ENCODE assay signal across 26 cellular contexts in genomic region chr7:4241791-4242190, GRCh38.
DNase-seq lines count a peak whose midpoint lies in the region; ATAC-seq and TF ChIP-seq lines count a peak whose summit lies in the region.
"Had no signal": no experiment of that assay in that cellular context is flagged by ENCODE, and none has a peak within 500 bp of the region (broad histone marks: within the 10 kb centered on the region; RNA-seq: fewer than 3 reads in every experiment).

No MANE protein-coding gene starts in this region.

- H3F3A ChIP-seq in neural progenitor cell (ENCODE audit: low read depth), result no peaks in the 10 kb centered on the region

- H4K20me1 ChIP-seq in DND-41 (ENCODE audit: insufficient read depth, low read length) (no peaks in the 10 kb centered on the region), neural progenitor cell (ENCODE audit: low read depth) (no peaks in the 10 kb centered on the region)

- CTCF ChIA-PET in T-cell (lab: Charles Lee), result no interaction called here

- DNase-seq in DND-41 (no peak), H7 (peak; percentile 91), chondrocyte (ENCODE audit: low spot score) (peak; percentile 73), neural progenitor cell (ENCODE audit: low spot score) (peak; percentile 25), NCI-H1105 treated with DMSO at 0.1 percent for 48 hours (lab: John Stamatoyannopoulos, UW) (no peak), NCI-H1436 treated with DMSO at 0.1 percent for 48 hours (lab: John Stamatoyannopoulos, UW) (no peak), HPDE6-E6E7 (ENCODE audit: extremely low spot score) (no peak), T-cell (no peak)
- DNase-seq: activated CD4-positive, alpha-beta T cell treated with anti-CD3 and anti-CD28 coated beads, Interleukin-2, amount 50 U/mL, for 1 hour; activated CD4-positive, CD25-positive, alpha-beta regulatory T cell; activated gamma-delta T cell treated with Interleukin-2 at 50 U/mL for 16 hours; activated T-cell treated with anti-CD3 and anti-CD28 coated beads, Interleukin-2, amount 50 U/mL, for 1 hour; COR-L47; effector memory CD8-positive, alpha-beta T cell; midbrain; MM.1S; naive B cell; NCI-H1417 treated with DMSO at 0.1 percent for 48 hours; NCI-H226; NCI-H748 treated with DMSO at 0.1 percent for 48 hours; nucleus accumbens; stimulated activated naive B cell treated with anti-CD40 and anti-IgM and Interleukin-4, amounts not matched to agents 10 μg/mL and 1 μg/mL and 100 μg/mL, for 72 hours had no signal

- ATAC-seq in DND-41 (ENCODE audit: insufficient read depth, low read depth) (no peak), T-cell (replicated peaks in 1 of 4) (no peak)
- ATAC-seq: effector memory CD8-positive, alpha-beta T cell had no signal

- H2AFZ ChIP-seq in DND-41 (ENCODE audit: low read depth, low read length) (no peak overlapping the region), neural progenitor cell (replicated peaks) (no peak overlapping the region)

- H3K27me3 Mint-ChIP-seq in chondrocyte (ENCODE audit: low read depth) (no peaks in the 10 kb centered on the region), neural progenitor cell (ENCODE audit: insufficient read depth, low read depth) (peaks cover 10% of the 10 kb centered on the region), T-cell (no peaks in the 10 kb centered on the region)
- H3K27me3 Mint-ChIP-seq: naive B cell; stimulated activated naive B cell treated with anti-CD40 and anti-IgM and Interleukin-4, amounts not matched to agents 10 μg/mL and 1 μg/mL and 100 μg/mL, for 72 hours had no signal

- H3K4me2 ChIP-seq in DND-41 (ENCODE audit: insufficient read depth, low read length), result no peak overlapping the region
- no peak overlapping the region for H3K4me2 ChIP-seq in neural progenitor cell
- H3K4me2 ChIP-seq: KMS-11 had no signal

- H3K9me3 ChIP-seq in DND-41 (ENCODE audit: insufficient read depth, low read length, severe bottlenecking) (peaks cover 3% of the 10 kb centered on the region), neural progenitor cell (ENCODE audit: low read depth) (no peaks in the 10 kb centered on the region)
- H3K9me3 ChIP-seq: prostate gland had no signal

- no peak overlapping the region for H3K4me3 Mint-ChIP-seq in chondrocyte (ENCODE audit: unreplicated experiment)
- no peak overlapping the region for H3K4me3 Mint-ChIP-seq in neural progenitor cell
- no peak overlapping the region for H3K4me3 Mint-ChIP-seq in T-cell
- H3K4me3 Mint-ChIP-seq: effector memory CD8-positive, alpha-beta T cell; naive B cell; stimulated activated naive B cell treated with anti-CD40 and anti-IgM and Interleukin-4, amounts not matched to agents 10 μg/mL and 1 μg/mL and 100 μg/mL, for 72 hours had no signal

- H3K4me1 Mint-ChIP-seq in chondrocyte (ENCODE audit: low read depth), result peaks cover 10% of the 10 kb centered on the region
- peaks cover 31% of the 10 kb centered on the region for H3K4me1 Mint-ChIP-seq in neural progenitor cell
- peaks cover 9% of the 10 kb centered on the region in 3 donors for H3K4me1 Mint-ChIP-seq in T-cell

- H3K27ac ChIP-seq in DND-41 (ENCODE audit: low read length) (no peak overlapping the region), neural progenitor cell (no peak overlapping the region)
- H3K27ac ChIP-seq: C4-2B, cardiac muscle cell, KMS-11, prostate gland had no signal

- H3K9ac ChIP-seq in DND-41 (ENCODE audit: low read depth, low read length), result no peak overlapping the region
- H3K9ac ChIP-seq in neural progenitor cell, result no peak overlapping the region
- H3K9ac ChIP-seq: KMS-11 had no signal

- H3K36me3 ChIP-seq in DND-41 (ENCODE audit: insufficient read depth, low read length) (no peaks in the 10 kb centered on the region), H7 (replicated peaks; ENCODE audit: control insufficient read depth, insufficient read depth, low read length) (no peaks in the 10 kb centered on the region), neural progenitor cell (no peaks in the 10 kb centered on the region)
- H3K36me3 ChIP-seq: cardiac muscle cell, prostate gland had no signal

- TF ChIP-seq CTCF in DND-41 (IDR thresholded peaks at IDR 0.05; ENCODE audit: borderline replicate concordance, extremely low read depth, low read length, poor library complexity, severe bottlenecking) (peak; percentile 9), chondrocyte (IDR thresholded peaks at IDR 0.05) (no peak), neural progenitor cell (IDR thresholded peaks at IDR 0.05) (peak; percentile 46)

- no peak overlapping the region for H3K27ac Mint-ChIP-seq in chondrocyte (ENCODE audit: unreplicated experiment)
- H3K27ac Mint-ChIP-seq in neural progenitor cell, result no peak overlapping the region
- H3K27ac Mint-ChIP-seq in T-cell, result no peak overlapping the region
- H3K27ac Mint-ChIP-seq: effector memory CD8-positive, alpha-beta T cell; stimulated activated naive B cell treated with anti-CD40 and anti-IgM and Interleukin-4, amounts not matched to agents 10 μg/mL and 1 μg/mL and 100 μg/mL, for 72 hours had no signal

- H3K27me3 ChIP-seq in DND-41 (ENCODE audit: insufficient read depth, low read length, poor library complexity) (no peaks in the 10 kb centered on the region), H7 (ENCODE audit: control insufficient read depth, insufficient read depth, low read length) (no peaks in the 10 kb centered on the region), neural progenitor cell (no peaks in the 10 kb centered on the region)
- H3K27me3 ChIP-seq: cardiac muscle cell had no signal

- peaks cover 15% of the 10 kb centered on the region for H3K36me3 Mint-ChIP-seq in chondrocyte (ENCODE audit: low read depth)
- peaks cover 19% of the 10 kb centered on the region for H3K36me3 Mint-ChIP-seq in neural progenitor cell
- no peaks in the 10 kb centered on the region for H3K36me3 Mint-ChIP-seq in T-cell

- no peaks in the 10 kb centered on the region for H3K4me1 ChIP-seq in DND-41 (ENCODE audit: insufficient read depth, low read length)
- peaks cover 15% of the 10 kb centered on the region for H3K4me1 ChIP-seq in neural progenitor cell
- H3K4me1 ChIP-seq: prostate gland had no signal

- POLR2A ChIA-PET in T-cell (lab: Charles Lee), result no interaction called here

- no peak overlapping the region for H3K4me3 ChIP-seq in DND-41 (ENCODE audit: low read depth in 1 of 2, low read length in 2 of 2)
- no peak overlapping the region for H3K4me3 ChIP-seq in H7 (ENCODE audit: insufficient read depth, low read depth, low read length)
- no peak overlapping the region for H3K4me3 ChIP-seq in neural progenitor cell
- H3K4me3 ChIP-seq: cardiac muscle cell, prostate gland had no signal

- H3K9me3 Mint-ChIP-seq in chondrocyte (ENCODE audit: low read depth) (peaks cover 7% of the 10 kb centered on the region), neural progenitor cell (peaks cover 2% of the 10 kb centered on the region), T-cell (peaks cover 0 to 8% (median 2%) of the 10 kb centered on the region in 3 donors)
- H3K9me3 Mint-ChIP-seq: effector memory CD8-positive, alpha-beta T cell had no signal

- H3K79me2 ChIP-seq in DND-41 (ENCODE audit: insufficient read depth, low read length) (no peaks in the 10 kb centered on the region), neural progenitor cell (ENCODE audit: low read depth) (no peaks in the 10 kb centered on the region)

Comparison
In these comparisons a context has a peak if more than half of its experiments do, and no peak if none do; other contexts are left out.
1. DNase-seq: peak in H7 (single experiment), chondrocyte (single experiment) and neural progenitor cell (single experiment); none in DND-41 (single experiment), NCI-H1105 treated with DMSO at 0.1 percent for 48 hours (single experiment), NCI-H1436 treated with DMSO at 0.1 percent for 48 hours (single experiment), HPDE6-E6E7 (single experiment) and T-cell (0 of 34).